ENCODE assay signal across 2 cellular contexts in genomic region chr12:71655907-71656306, GRCh38.
TF ChIP-seq lines count a peak whose summit lies in the region.

No MANE protein-coding gene starts in this region.

TF ChIP-seq in K562, 482 proteins besides CTCF, POLR2A, EP300 and RAD21:
- TF ChIP-seq MXI1 (IDR thresholded peaks at IDR 0.05; ENCODE audit: low read depth, low read length): no peak
- TF ChIP-seq HMBOX1 (IDR thresholded peaks at IDR 0.05): peak; percentile 53; the same call in 1 of the 2 replicates
TF ChIP-seq in K562: peak in this region for 1.

TF ChIP-seq in GM12891, 5 proteins besides CTCF, POLR2A, EP300 and RAD21:
- no peak for TF ChIP-seq SPI1 (IDR thresholded peaks at IDR 0.05; ENCODE audit: low read depth, low read length)
- no peak for TF ChIP-seq TAF1 (IDR thresholded peaks at IDR 0.05; ENCODE audit: low read depth, low read length)
- no peak for TF ChIP-seq PAX5 (IDR thresholded peaks at IDR 0.05; ENCODE audit: insufficient read depth, low read length, severe bottlenecking)
- TF ChIP-seq POU2F2 (IDR thresholded peaks at IDR 0.05; ENCODE audit: low read depth, low read length): no peak
- no peak for TF ChIP-seq POLR2AphosphoS5 (IDR thresholded peaks at IDR 0.05; ENCODE audit: low read depth, low read length)
